12 cellular contexts compared by ENCODE assay signal in the genomic region with DNA sequence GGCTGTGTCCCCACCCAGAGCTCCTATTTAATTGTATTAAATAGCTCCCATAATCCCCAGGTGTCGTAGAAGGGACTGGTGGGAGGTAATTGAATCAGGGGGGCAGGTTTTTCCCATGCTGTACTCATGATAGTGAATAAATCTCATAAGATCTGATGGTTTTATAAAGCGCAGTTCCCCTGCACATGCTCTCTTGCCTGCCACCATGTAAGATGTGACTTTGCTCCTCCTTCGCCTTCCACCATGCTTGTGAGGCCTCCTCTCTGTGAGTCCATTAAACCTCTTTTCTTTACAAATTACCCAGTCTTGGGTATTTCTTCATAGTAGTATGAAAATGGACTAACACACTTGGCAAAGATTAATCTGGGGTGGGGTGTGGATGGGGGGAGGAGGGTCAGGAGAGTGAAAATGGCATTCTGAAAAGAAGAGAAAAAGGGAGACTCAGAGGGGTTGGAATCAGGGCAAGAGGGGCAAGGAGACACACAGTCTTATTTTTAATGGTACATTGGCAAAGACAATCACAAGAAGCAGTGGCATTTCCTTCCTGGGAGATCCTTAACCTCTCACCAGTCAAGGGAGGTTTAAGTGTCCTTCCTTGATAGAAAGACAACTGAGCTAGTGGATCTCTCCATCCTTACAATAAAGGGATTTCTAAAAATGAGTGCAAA. TPM values are rescaled to one million over a fixed set of nuclear protein-coding genes. Genes with fewer than 3 reads are reported as not detected.
DNase-seq lines count a peak whose midpoint lies in the region; ATAC-seq, FAIRE-seq and TF ChIP-seq lines count a peak whose summit lies in the region.
"Had no signal": no experiment of that assay in that cellular context is flagged by ENCODE, and none has a peak within 500 bp of the region (broad histone marks: within the 10 kb centered on the region; RNA-seq: fewer than 3 reads in every experiment).

No MANE protein-coding gene starts in this region.

- H3K36me3 Mint-ChIP-seq in immature natural killer cell, result peaks cover 0 to 8% (median 0%) of the 10 kb centered on the region in 3 donors

- no peak for TF ChIP-seq RAD21 in HepG2 (CRISPR knock-in tag; IDR thresholded peaks at IDR 0.05)

- H3K27me3 Mint-ChIP-seq in immature natural killer cell (ENCODE audit: low read depth in 3 of 3), result peaks cover 2 to 11% (median 5%) of the 10 kb centered on the region in 3 donors

- no peak overlapping the region for H3K27ac Mint-ChIP-seq in immature natural killer cell

- no peak overlapping the region for H2AFZ ChIP-seq in HepG2 (ENCODE audit: low read length)
- H2AFZ ChIP-seq: parathyroid adenoma had no signal

- DNase-seq in HepG2 (ENCODE audit: low spot score), result no peak
- no peak for DNase-seq in right lobe of liver
- DNase-seq in esophagus muscularis mucosa (ENCODE audit: extremely low spot score), result no peak
- DNase-seq in immature natural killer cell, result no peak
- DNase-seq in NCI-H1694 treated with DMSO at 0.1 percent for 48 hours (lab: John Stamatoyannopoulos, UW), result no peak
- DNase-seq in SKM-1 (lab: John Stamatoyannopoulos, UW; ENCODE audit: unreplicated experiment), result no peak
- DNase-seq: activated T-cell treated with anti-CD3 and anti-CD28 coated beads, Interleukin-2, amount 50 U/mL, for 48 hours had no signal

- H3K36me3 ChIP-seq in HepG2 (replicated peaks in 1 of 2; ENCODE audit: control insufficient read depth in 1 of 2, insufficient read depth in 2 of 2, low read length in 2 of 2) (no peaks in the 10 kb centered on the region), right lobe of liver (no peaks in the 10 kb centered on the region), esophagus muscularis mucosa (no peaks in the 10 kb centered on the region)
- H3K36me3 ChIP-seq: BLaER1 had no signal

- H3K27me3 ChIP-seq in HepG2 (ENCODE audit: control insufficient read depth in 1 of 2, insufficient read depth in 2 of 2, low read length in 2 of 2) (no peaks in the 10 kb centered on the region), right lobe of liver (no peaks in the 10 kb centered on the region), esophagus muscularis mucosa (no peaks in the 10 kb centered on the region)
- H3K27me3 ChIP-seq: BLaER1, dorsolateral prefrontal cortex had no signal

- H3K9ac ChIP-seq in HepG2 (ENCODE audit: insufficient read depth, low read depth, low read length), result no peak overlapping the region
- H3K9ac ChIP-seq: BLaER1, parathyroid adenoma had no signal

- ATAC-seq in HepG2, result no peak
- ATAC-seq in right lobe of liver, result no peak
- ATAC-seq in HG03108 (IDR thresholded peaks at IDR 0.05; ENCODE audit: unreplicated experiment), result peak; percentile 10
- no peak for ATAC-seq in HG03097 (IDR thresholded peaks at IDR 0.05; ENCODE audit: low FRiP score, unreplicated experiment)

- no peaks in the 10 kb centered on the region for H4K20me1 ChIP-seq in HepG2 (ENCODE audit: insufficient read depth, low read length)
- H4K20me1 ChIP-seq: BLaER1 had no signal

- WGBS in HepG2 (ENCODE audit: low lambda C conversion rate), result 94% methylated on average over 3 of the region's 3 CpGs
- WGBS in right lobe of liver (ENCODE audit: insufficient coverage, low coverage, low lambda C conversion rate, missing lambda C conversion rate), result 65% methylated on average over 3 of the region's 3 CpGs
- 93% methylated on average over 3 of the region's 3 CpGs for WGBS in esophagus muscularis mucosa

- no peak overlapping the region for H3K4me3 ChIP-seq in HepG2 (replicated peaks in 1 of 3; ENCODE audit: insufficient read depth in 1 of 3, low read depth in 2 of 3, low read length in 3 of 3)
- no peak overlapping the region for H3K4me3 ChIP-seq in right lobe of liver
- H3K4me3 ChIP-seq in esophagus muscularis mucosa, result no peak overlapping the region
- H3K4me3 ChIP-seq: BLaER1, dorsolateral prefrontal cortex had no signal

- TF ChIP-seq CTCF in HepG2 (CRISPR knock-in tag; IDR thresholded peaks at IDR 0.05), result no peak
- no peak for TF ChIP-seq CTCF in right lobe of liver (IDR thresholded peaks at IDR 0.05)
- no peak for TF ChIP-seq CTCF in esophagus muscularis mucosa (IDR thresholded peaks at IDR 0.05)

- no peak overlapping the region for H3K4me3 Mint-ChIP-seq in immature natural killer cell

- in situ Hi-C loops in HepG2 (cut with HindIII; ENCODE audit: extremely low pct_ligation_motif_present, low pct_unique_long_range_greater_than_20kb), result no loop called here

- BruUV-seq in HepG2 (replicated peaks; lab: Mats Ljungman, UMichigan), result no TSS peak

- FAIRE-seq in HepG2 (lab: Jason Lieb, UNC), result no peak

- no peaks in the 10 kb centered on the region for H3K79me2 ChIP-seq in HepG2 (ENCODE audit: insufficient read depth, low read length)
- H3K79me2 ChIP-seq: parathyroid adenoma had no signal

- intact Hi-C loops in HepG2 (cut with micrococcal nuclease; ENCODE audit: unreplicated experiment) (no loop called here), right lobe of liver (cut with DNase I) (no loop called here), esophagus muscularis mucosa (cut with DNase I) (loop anchor here (10.0 kb wide), 1 partner anchor 168 kb away; no protein-coding TSS in a partner anchor)

- 0 out of 2 replicates have a peak, but pooled peaks cover 9% of the 10 kb centered on the region for H3K9me3 ChIP-seq in HepG2 (ENCODE audit: low read length)
- H3K9me3 ChIP-seq in right lobe of liver, result no peaks in the 10 kb centered on the region
- H3K9me3 ChIP-seq in esophagus muscularis mucosa, result no peaks in the 10 kb centered on the region

- no peak for TF ChIP-seq POLR2A in HepG2 (IDR thresholded peaks at IDR 0.05; ENCODE audit: insufficient read depth in 1 of 2, low read depth in 2 of 2, low read length in 2 of 2)
- no peak for TF ChIP-seq POLR2A in right lobe of liver (IDR thresholded peaks at IDR 0.05)
- no peak for TF ChIP-seq POLR2A in esophagus muscularis mucosa (IDR thresholded peaks at IDR 0.05; ENCODE audit: low read depth)

- peaks cover 0 to 2% (median 0%) of the 10 kb centered on the region in 6 donors for H3K9me3 Mint-ChIP-seq in immature natural killer cell

- no peak overlapping the region for H3K4me2 ChIP-seq in HepG2 (ENCODE audit: low read depth, low read length)
- H3K4me2 ChIP-seq: BLaER1 had no signal

- no peaks in the 10 kb centered on the region for H3K4me1 Mint-ChIP-seq in immature natural killer cell

- peaks cover 94% of the 10 kb centered on the region for H3K4me1 ChIP-seq in HepG2 (ENCODE audit: insufficient read depth, low read length)
- H3K4me1 ChIP-seq in right lobe of liver, result no peaks in the 10 kb centered on the region
- H3K4me1 ChIP-seq in esophagus muscularis mucosa, result peaks cover 4 to 28% (median 26%) of the 10 kb centered on the region in 4 donors
- H3K4me1 ChIP-seq: BLaER1, parathyroid adenoma had no signal

- TF ChIP-seq EP300 in HepG2 (IDR thresholded peaks at IDR 0.05; ENCODE audit: low read depth in 2 of 2, low read length in 2 of 2) (no peak), HepG2 (CRISPR knock-in tag; IDR thresholded peaks at IDR 0.05; ENCODE audit: borderline replicate concordance) (no peak), esophagus muscularis mucosa (IDR thresholded peaks at IDR 0.05) (no peak)

- H3K27ac ChIP-seq in HepG2 (ENCODE audit: extremely low read length, insufficient read depth, low read length) (peak overlapping the region; percentile 76), right lobe of liver (no peak overlapping the region), esophagus muscularis mucosa (replicated peaks in 1 of 4) (peak overlapping the region; percentile 61 to 80 (median 72))
- H3K27ac ChIP-seq: BLaER1, parathyroid adenoma had no signal

- POLR2A ChIA-PET in HepG2 (lab: Yijun Ruan, JAX), result interaction anchor here (0.8 to 3.0 kb wide), 5 partner anchors 46 to 178 kb away, joined by 3 to 49 read pairs (median 3); partner anchors contain the start of gene TFB1M

- CTCF ChIA-PET in HepG2 (lab: Yijun Ruan, JAX; ENCODE audit: low intra/inter-chr PET ratio, low total read pairs), result no interaction called here

TF ChIP-seq in HepG2, 621 proteins besides CTCF, POLR2A, EP300 and RAD21:
- TF ChIP-seq ZNF430 (CRISPR knock-in tag; IDR thresholded peaks at IDR 0.05) (peak; percentile 98), PLSCR1 (CRISPR knock-in tag; IDR thresholded peaks at IDR 0.05; ENCODE audit: borderline replicate concordance) (no peak)

RNA-seq across cellular contexts. Expression of gene NOX3, which starts 37.5 kb away (rescaled TPM):
- total RNA-seq in HepG2 (2016; rRNA removed; fragmentation: Illumina TruSeq; extraction: Trizol), result 0.18 and 0.24 TPM in 2 replicates
- not detected in 2 replicates for total RNA-seq in HepG2 (2016; cell fraction: cytosol; rRNA removed; fragmentation: Illumina TruSeq; extraction: Trizol; ENCODE audit: low read depth)
- total RNA-seq in HepG2 (2016; cell fraction: insoluble cytoplasmic fraction; rRNA removed; fragmentation: Illumina TruSeq; extraction: Trizol), result 0.15 and 0.17 TPM in 2 replicates
- 0.19 TPM in 1 of 2 replicates, not detected in the other for total RNA-seq in HepG2 (2016; cell fraction: membrane; rRNA removed; fragmentation: Illumina TruSeq; extraction: Trizol)
- 0.28 and 0.31 TPM in 2 replicates for total RNA-seq in HepG2 (2016; cell fraction: nucleus; rRNA removed; fragmentation: Illumina TruSeq; extraction: Trizol)
- polyA plus RNA-seq in HepG2 (2011; rRNA removed), result 0.09 and 0.12 TPM in 2 replicates
- 0.05 TPM in 2 replicates for polyA plus RNA-seq in HepG2 (2011; cell fraction: cytosol; rRNA removed)
- polyA plus RNA-seq in HepG2 (2011; cell fraction: nucleus; rRNA removed), result not detected in 2 replicates
- polyA plus RNA-seq in HepG2 (2012), result 0.16 TPM in 1 of 2 replicates, not detected in the other
- 0.05 TPM in 1 of 2 replicates, not detected in the other for polyA plus RNA-seq in HepG2 (2016; cell fraction: cytosol; fragmentation: Illumina TruSeq; extraction: Trizol; ENCODE audit: low read depth)
- polyA plus RNA-seq in HepG2 (2016; cell fraction: insoluble cytoplasmic fraction; fragmentation: Illumina TruSeq; extraction: Trizol; ENCODE audit: low read depth), result 0.11 TPM in 2 replicates
- polyA plus RNA-seq in HepG2 (2016; cell fraction: membrane; fragmentation: Illumina TruSeq; extraction: Trizol; ENCODE audit: low read depth), result 0.15 TPM in 1 of 2 replicates, not detected in the other
- polyA plus RNA-seq in HepG2 (2016; cell fraction: nucleus; fragmentation: Illumina TruSeq; extraction: Trizol; ENCODE audit: insufficient read depth, low read depth), result 0.44 TPM in 1 of 2 replicates, not detected in the other
- not detected in 2 replicates for polyA minus RNA-seq in HepG2 (2011; rRNA and poly(A)+ RNA removed; ENCODE audit: low replicate concordance)
- polyA minus RNA-seq in HepG2 (2011; cell fraction: cytosol; rRNA and poly(A)+ RNA removed), result not detected in 2 replicates
- 0.13 and 0.25 TPM in 2 replicates for polyA minus RNA-seq in HepG2 (2011; cell fraction: nucleus; rRNA and poly(A)+ RNA removed)
- total RNA-seq in right lobe of liver, result not detected
- not detected for total RNA-seq in esophagus muscularis mucosa
- not detected for polyA plus RNA-seq in immature natural killer cell

Comparison
In these comparisons a context has a peak if more than half of its experiments do, and no peak if none do; other contexts are left out.
1. H3K27ac ChIP-seq: peak in HepG2 (single experiment) and esophagus muscularis mucosa (4 of 4); none in right lobe of liver (0 of 3).